29 cellular contexts compared by ENCODE assay signal in the genomic region with DNA sequence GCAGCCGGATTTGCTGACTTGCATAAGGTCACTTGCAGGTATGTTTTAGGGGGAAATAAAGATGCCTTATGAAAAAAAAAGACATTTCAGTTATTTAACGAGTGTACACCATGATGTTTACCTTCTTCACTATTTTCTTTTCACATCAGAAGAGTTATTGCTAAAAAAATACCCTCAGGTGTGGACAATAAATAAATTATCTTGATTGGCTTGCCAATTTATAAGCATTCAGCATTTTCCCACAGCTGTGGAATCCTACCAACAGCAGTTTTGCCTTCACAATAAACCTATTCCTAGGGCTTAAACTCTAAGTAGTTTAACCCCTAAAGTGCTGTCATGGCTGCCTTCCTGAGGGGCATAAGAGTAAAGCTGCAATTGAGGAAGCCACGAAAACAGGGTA.
"Had no signal": no experiment of that assay in that cellular context is flagged by ENCODE, and none has a peak within 500 bp of the region (broad histone marks: within the 10 kb centered on the region; RNA-seq: fewer than 3 reads in every experiment).

No MANE protein-coding gene starts in this region.

- FAIRE-seq: pancreas had no signal

- H3K27ac ChIP-seq: hepatocyte, left ventricle myocardium inferior, pancreas, prostate gland, skin epidermis, suprapubic skin, thoracic aorta, tibial artery, upper lobe of right lung, uterus had no signal

- H3K4me3 ChIP-seq: hepatocyte, left ventricle myocardium inferior, lung, mucosa of descending colon, pancreas, prostate gland, skin epidermis, suprapubic skin, thoracic aorta, tibial artery, upper lobe of right lung, uterus had no signal

- H3K27me3 ChIP-seq: hepatocyte, suprapubic skin, tibial artery, upper lobe of right lung had no signal

- H3K4me2 ChIP-seq: hepatocyte had no signal

- ATAC-seq: mucosa of descending colon; naive thymus-derived CD4-positive, alpha-beta T cell; natural killer cell treated with Interleukin-12 subunit alpha and Interleukin-12 subunit beta and Interleukin-15 and Interleukin-18, amount 100 ng/mL, for 72 hours; pancreas; right cardiac atrium; sciatic nerve; stimulated activated effector memory CD8-positive, alpha-beta T cell treated with anti-CD3 and anti-CD28 coated beads, Interleukin-12 subunit alpha, Interleukin-12 subunit beta, amount 100 ng/mL, for 72 hours; upper lobe of right lung had no signal

- H3K9me3 Mint-ChIP-seq: naive thymus-derived CD4-positive, alpha-beta T cell; natural killer cell treated with Interleukin-12 subunit alpha and Interleukin-12 subunit beta and Interleukin-15 and Interleukin-18, amount 100 ng/mL, for 72 hours; stimulated activated effector memory CD8-positive, alpha-beta T cell treated with anti-CD3 and anti-CD28 coated beads, Interleukin-12 subunit alpha, Interleukin-12 subunit beta, amount 100 ng/mL, for 72 hours; stimulated activated naive CD8-positive, alpha-beta T cell treated with anti-CD3 and anti-CD28 coated beads, Interleukin-15, Interleukin-2, amounts not matched to agents 100 ng/mL and 50 ng/mL, for 24 hours had no signal

- H3K4me1 Mint-ChIP-seq: naive thymus-derived CD4-positive, alpha-beta T cell; stimulated activated effector memory CD8-positive, alpha-beta T cell treated with anti-CD3 and anti-CD28 coated beads, Interleukin-12 subunit alpha, Interleukin-12 subunit beta, amount 100 ng/mL, for 72 hours had no signal

- H3K4me3 Mint-ChIP-seq: naive thymus-derived CD4-positive, alpha-beta T cell; natural killer cell treated with Interleukin-12 subunit alpha and Interleukin-12 subunit beta and Interleukin-15 and Interleukin-18, amount 100 ng/mL, for 72 hours; stimulated activated effector memory CD8-positive, alpha-beta T cell treated with anti-CD3 and anti-CD28 coated beads, Interleukin-12 subunit alpha, Interleukin-12 subunit beta, amount 100 ng/mL, for 72 hours; stimulated activated naive CD8-positive, alpha-beta T cell treated with anti-CD3 and anti-CD28 coated beads, Interleukin-15, Interleukin-2, amounts not matched to agents 100 ng/mL and 50 ng/mL, for 24 hours had no signal

- H3K9me3 ChIP-seq: left ventricle myocardium inferior, mucosa of descending colon, pancreas, prostate gland, suprapubic skin, thoracic aorta, tibial artery, upper lobe of right lung, uterus had no signal

- H3K4me1 ChIP-seq: left ventricle myocardium inferior, pancreas, prostate gland, suprapubic skin, tibial artery, upper lobe of right lung, uterus had no signal

- H3K36me3 Mint-ChIP-seq: naive thymus-derived CD4-positive, alpha-beta T cell; natural killer cell treated with Interleukin-12 subunit alpha and Interleukin-12 subunit beta and Interleukin-15 and Interleukin-18, amount 100 ng/mL, for 72 hours; stimulated activated effector memory CD8-positive, alpha-beta T cell treated with anti-CD3 and anti-CD28 coated beads, Interleukin-12 subunit alpha, Interleukin-12 subunit beta, amount 100 ng/mL, for 72 hours had no signal

- H3K27me3 Mint-ChIP-seq: naive thymus-derived CD4-positive, alpha-beta T cell; natural killer cell treated with Interleukin-12 subunit alpha and Interleukin-12 subunit beta and Interleukin-15 and Interleukin-18, amount 100 ng/mL, for 72 hours; stimulated activated naive CD8-positive, alpha-beta T cell treated with anti-CD3 and anti-CD28 coated beads, Interleukin-15, Interleukin-2, amounts not matched to agents 100 ng/mL and 50 ng/mL, for 24 hours had no signal

- H3K27ac Mint-ChIP-seq: naive thymus-derived CD4-positive, alpha-beta T cell; natural killer cell treated with Interleukin-12 subunit alpha and Interleukin-12 subunit beta and Interleukin-15 and Interleukin-18, amount 100 ng/mL, for 72 hours; stimulated activated effector memory CD8-positive, alpha-beta T cell treated with anti-CD3 and anti-CD28 coated beads, Interleukin-12 subunit alpha, Interleukin-12 subunit beta, amount 100 ng/mL, for 72 hours; stimulated activated naive CD8-positive, alpha-beta T cell treated with anti-CD3 and anti-CD28 coated beads, Interleukin-15, Interleukin-2, amounts not matched to agents 100 ng/mL and 50 ng/mL, for 24 hours had no signal

- H3K36me3 ChIP-seq: left ventricle myocardium inferior, pancreas, prostate gland, suprapubic skin, thoracic aorta, tibial artery, upper lobe of right lung, uterus had no signal

- H2AFZ ChIP-seq: hepatocyte had no signal

- H3K79me2 ChIP-seq: hepatocyte had no signal

- DNase-seq: islet precursor cell; left ventricle myocardium inferior; midbrain; mucosa of descending colon; naive thymus-derived CD4-positive, alpha-beta T cell; nucleus accumbens; pancreas; posterior cingulate gyrus; retina; right cardiac atrium; stimulated activated CD4-positive, alpha-beta T cell treated with anti-CD3 and anti-CD28 coated beads, Interleukin-12 subunit alpha, Interleukin-12 subunit beta, amount 100 ng/mL, for 4 hours; stimulated activated CD4-positive, alpha-beta T cell treated with anti-CD3 and anti-CD28 coated beads, Interleukin-15, amount 100 ng/mL, for 24 hours; stimulated activated CD4-positive, alpha-beta T cell treated with anti-CD3 and anti-CD28 coated beads, Interleukin-2, amount 100 ng/mL, for 24 hours; stimulated activated CD4-positive, alpha-beta T cell treated with anti-CD3 and anti-CD28 coated beads, Interleukin-4, amount 100 ng/mL, for 1 hour; stimulated activated naive CD4-positive, alpha-beta T cell; tibial artery; trophoblast cell; upper lobe of right lung; uterus had no signal
